10 cellular contexts compared by ENCODE assay signal in the genomic region with DNA sequence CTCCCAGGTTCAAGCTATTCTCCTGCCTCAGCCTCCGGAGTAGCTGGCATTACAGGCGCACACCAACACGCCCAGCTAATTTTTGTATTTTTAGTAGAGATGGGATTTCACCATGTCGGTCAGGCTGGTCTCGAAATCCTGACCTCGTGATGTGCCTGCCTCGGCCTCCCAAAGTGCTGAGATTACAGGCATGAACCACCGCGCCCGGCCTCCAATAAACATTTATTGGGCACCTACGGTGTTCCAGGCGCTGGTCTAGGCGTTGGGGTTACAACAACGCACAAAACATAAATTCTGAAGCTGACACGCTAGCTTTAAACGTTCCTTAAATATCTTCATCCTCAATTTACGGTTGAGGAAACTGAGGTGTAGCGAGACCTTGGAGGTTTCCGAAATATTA. TPM values are rescaled to one million over a fixed set of nuclear protein-coding genes. Genes with fewer than 3 reads are reported as not detected.
DNase-seq lines count a peak whose midpoint lies in the region; ATAC-seq and TF ChIP-seq lines count a peak whose summit lies in the region.
"Not testable (repeated sequence)": the region's sequence is repeated elsewhere in the genome, so short reads cannot be mapped to it uniquely, and the experiment has no call there.
"Had no signal": no experiment of that assay in that cellular context is flagged by ENCODE, and none has a peak within 500 bp of the region (broad histone marks: within the 10 kb centered on the region; RNA-seq: fewer than 3 reads in every experiment).

No MANE protein-coding gene starts in this region.

- H3K4me3 ChIP-seq in BLaER1 (peak overlapping the region; percentile 80), HUES6 (ENCODE audit: low read depth, low read length) (peak overlapping the region; percentile 39), iPS-15b (ENCODE audit: low read depth, low read length) (peak overlapping the region; percentile 12), stomach (peak overlapping the region; percentile 34 to 86 (median 78))
- not testable (repeated sequence) for H3K4me3 ChIP-seq in neural progenitor cell

- H4K20me1 ChIP-seq in BLaER1; neural progenitor cell (ENCODE audit: low read depth): not testable (repeated sequence)

- H3K36me3 Mint-ChIP-seq in T-helper 1 cell treated with Interleukin-12 subunit alpha and Interleukin-12 subunit beta and Interleukin-4 antibody, amounts not matched to agents 30 μg/mL and 1 μg/mL, for 36 hours (ENCODE audit: low read depth); activated naive CD8-positive, alpha-beta T cell treated with anti-CD3 and anti-CD28 coated beads for 36 hours; neural progenitor cell: not testable (repeated sequence)
- peaks cover 44% of the 10 kb centered on the region for H3K36me3 Mint-ChIP-seq in effector memory CD8-positive, alpha-beta T cell (ENCODE audit: insufficient read depth)

- TF ChIP-seq POLR2A in stomach (IDR thresholded peaks at IDR 0.05): not testable (repeated sequence)

- not testable (repeated sequence) for DNase-seq in activated naive CD8-positive, alpha-beta T cell treated with anti-CD3 and anti-CD28 coated beads for 36 hours; effector memory CD8-positive, alpha-beta T cell; neural progenitor cell (ENCODE audit: low spot score); stomach

- intact Hi-C loops in stomach (cut with DNase I; ENCODE audit: low total_unique reads): not testable (repeated sequence)

- 64 to 72% (median 69%) methylated on average over 19 of the region's 19 CpGs for WGBS in stomach, 5 donors

- H3K27ac Mint-ChIP-seq in T-helper 1 cell treated with Interleukin-12 subunit alpha and Interleukin-12 subunit beta and Interleukin-4 antibody, amounts not matched to agents 30 μg/mL and 1 μg/mL, for 36 hours: peak overlapping the region; percentile 80
- H3K27ac Mint-ChIP-seq in activated naive CD8-positive, alpha-beta T cell treated with anti-CD3 and anti-CD28 coated beads for 36 hours: peak overlapping the region; percentile 72
- H3K27ac Mint-ChIP-seq in effector memory CD8-positive, alpha-beta T cell: peak overlapping the region; percentile 99
- H3K27ac Mint-ChIP-seq in neural progenitor cell: not testable (repeated sequence)

- not testable (repeated sequence) for TF ChIP-seq CTCF in neural progenitor cell (IDR thresholded peaks at IDR 0.05); stomach (IDR thresholded peaks at IDR 0.05)

- H3K9me3 ChIP-seq in BLaER1; HUES6 (ENCODE audit: control insufficient read depth, insufficient read depth, low read depth, low read length); iPS-15b (ENCODE audit: control insufficient read depth, insufficient read depth, low read length); neural progenitor cell (ENCODE audit: low read depth); stomach: not testable (repeated sequence)

- H3K27me3 ChIP-seq in BLaER1; HUES6 (ENCODE audit: control insufficient read depth, insufficient read depth, low read length); iPS-15b (ENCODE audit: control insufficient read depth, insufficient read depth, low read length); stomach: not testable (repeated sequence)
- peaks cover 11% of the 10 kb centered on the region for H3K27me3 ChIP-seq in neural progenitor cell

- not testable (repeated sequence) for TF ChIP-seq EP300 in stomach (IDR thresholded peaks at IDR 0.05)

- ATAC-seq in effector memory CD8-positive, alpha-beta T cell (replicated peaks): not testable (repeated sequence)

- H3K36me3 ChIP-seq in BLaER1: peaks cover 10% of the 10 kb centered on the region; the same call in 1 of the 2 replicates
- H3K36me3 ChIP-seq in HUES6 (ENCODE audit: control insufficient read depth, insufficient read depth, low read length); iPS-15b (ENCODE audit: control insufficient read depth, insufficient read depth, low read length); neural progenitor cell: not testable (repeated sequence)
- H3K36me3 ChIP-seq in stomach: peaks cover 0 to 26% (median 14%) of the 10 kb centered on the region in 4 donors

- peak overlapping the region; percentile 54 for H3K4me3 Mint-ChIP-seq in T-helper 1 cell treated with Interleukin-12 subunit alpha and Interleukin-12 subunit beta and Interleukin-4 antibody, amounts not matched to agents 30 μg/mL and 1 μg/mL, for 36 hours
- H3K4me3 Mint-ChIP-seq in activated naive CD8-positive, alpha-beta T cell treated with anti-CD3 and anti-CD28 coated beads for 36 hours: peak overlapping the region; percentile 25
- H3K4me3 Mint-ChIP-seq in effector memory CD8-positive, alpha-beta T cell: peak overlapping the region; percentile 87 to 89
- peak overlapping the region; percentile 75 for H3K4me3 Mint-ChIP-seq in neural progenitor cell

- not testable (repeated sequence) for H2AFZ ChIP-seq in neural progenitor cell (replicated peaks)

- not testable (repeated sequence) for H3K9ac ChIP-seq in BLaER1; iPS-15b (ENCODE audit: low read depth, low read length); neural progenitor cell
- H3K9ac ChIP-seq in HUES6 (ENCODE audit: low read length): peak overlapping the region; percentile 37

- H3K9me3 Mint-ChIP-seq in T-helper 1 cell treated with Interleukin-12 subunit alpha and Interleukin-12 subunit beta and Interleukin-4 antibody, amounts not matched to agents 30 μg/mL and 1 μg/mL, for 36 hours; activated naive CD8-positive, alpha-beta T cell treated with anti-CD3 and anti-CD28 coated beads for 36 hours; effector memory CD8-positive, alpha-beta T cell; neural progenitor cell: not testable (repeated sequence)

- H3K27me3 Mint-ChIP-seq in T-helper 1 cell treated with Interleukin-12 subunit alpha and Interleukin-12 subunit beta and Interleukin-4 antibody, amounts not matched to agents 30 μg/mL and 1 μg/mL, for 36 hours (ENCODE audit: low read depth); activated naive CD8-positive, alpha-beta T cell treated with anti-CD3 and anti-CD28 coated beads for 36 hours; effector memory CD8-positive, alpha-beta T cell: not testable (repeated sequence)
- peaks cover 19% of the 10 kb centered on the region for H3K27me3 Mint-ChIP-seq in neural progenitor cell (ENCODE audit: insufficient read depth, low read depth)

- peaks cover 16% of the 10 kb centered on the region for H3K4me1 Mint-ChIP-seq in T-helper 1 cell treated with Interleukin-12 subunit alpha and Interleukin-12 subunit beta and Interleukin-4 antibody, amounts not matched to agents 30 μg/mL and 1 μg/mL, for 36 hours (ENCODE audit: low read depth)
- peaks cover 11% of the 10 kb centered on the region for H3K4me1 Mint-ChIP-seq in activated naive CD8-positive, alpha-beta T cell treated with anti-CD3 and anti-CD28 coated beads for 36 hours
- peaks cover 7 to 13% of the 10 kb centered on the region in 2 donors for H3K4me1 Mint-ChIP-seq in effector memory CD8-positive, alpha-beta T cell (ENCODE audit: low read depth in 2 of 2)
- not testable (repeated sequence) for H3K4me1 Mint-ChIP-seq in neural progenitor cell

- H3K79me2 ChIP-seq in neural progenitor cell (ENCODE audit: low read depth): not testable (repeated sequence)

- H3K27ac ChIP-seq in BLaER1; HUES6 (ENCODE audit: low read depth, low read length); neural progenitor cell: not testable (repeated sequence)
- H3K27ac ChIP-seq in stomach: peak overlapping the region in 4 of 5 donors; percentile 67 to 100 (median 100)

- H3K4me1 ChIP-seq in BLaER1: peaks cover 15% of the 10 kb centered on the region
- H3K4me1 ChIP-seq in HUES6 (ENCODE audit: control insufficient read depth, insufficient read depth, low read length); iPS-15b (ENCODE audit: control insufficient read depth, insufficient read depth, low read length); neural progenitor cell: not testable (repeated sequence)
- peaks cover 5 to 30% (median 22%) of the 10 kb centered on the region in 4 donors for H3K4me1 ChIP-seq in stomach

- peaks cover 20% of the 10 kb centered on the region for H3F3A ChIP-seq in neural progenitor cell (ENCODE audit: low read depth)

- H3K4me2 ChIP-seq in BLaER1 (peak overlapping the region; percentile 81), neural progenitor cell (peak overlapping the region; percentile 36)

RNA-seq across cellular contexts. Expression of a gene that starts 0.6 kb away (rescaled TPM):
- total RNA-seq in activated naive CD8-positive, alpha-beta T cell treated with anti-CD3 and anti-CD28 coated beads for 36 hours: 10 to 100 TPM; 45.5 to 45.8 TPM
- total RNA-seq in neural progenitor cell (ENCODE audit: low replicate concordance) (0.43 and 5.9 TPM in 2 replicates), stomach (10 to 100 TPM in 2 of 5 donors, 1 to 10 TPM in 2, not detected in 1; 3.2 to 33.5 (median 10.2) TPM)
- 10 to 100 TPM in 2 of 3 donors, 1 to 10 TPM in 1; 9.8 to 27.0 (median 14.9) TPM for polyA plus RNA-seq in stomach

RNA-seq across cellular contexts. Expression of a gene that starts 38.2 kb away (rescaled TPM):
- 10 to 100 TPM; 89.9 to 94.2 TPM for total RNA-seq in activated naive CD8-positive, alpha-beta T cell treated with anti-CD3 and anti-CD28 coated beads for 36 hours
- total RNA-seq in neural progenitor cell (ENCODE audit: low replicate concordance) (57.0 and 97.1 TPM in 2 replicates), stomach (100 to 1,000 TPM in 3 of 5 donors, 10 to 100 TPM in 2; 27.0 to 491 (median 274) TPM)
- 100 to 1,000 TPM in 1 of 3 donors, 10 to 100 TPM in 2; 47.7 to 131 (median 86.6) TPM for polyA plus RNA-seq in stomach

RNA-seq across cellular contexts. Expression of a gene that starts 45.5 kb away (rescaled TPM):
- total RNA-seq in activated naive CD8-positive, alpha-beta T cell treated with anti-CD3 and anti-CD28 coated beads for 36 hours: 10 to 100 TPM; 54.2 to 57.2 TPM
- total RNA-seq in neural progenitor cell (ENCODE audit: low replicate concordance): 12.1 and 27.9 TPM in 2 replicates
- 100 to 1,000 TPM in 2 of 5 donors, 10 to 100 TPM in 3; 39.3 to 152 (median 86.6) TPM for total RNA-seq in stomach
- 10 to 100 TPM; 43.4 to 73.3 (median 60.1) TPM for polyA plus RNA-seq in stomach

RNA-seq across cellular contexts. Expression of a gene that starts 54.8 kb away (rescaled TPM):
- total RNA-seq in activated naive CD8-positive, alpha-beta T cell treated with anti-CD3 and anti-CD28 coated beads for 36 hours: not detected
- total RNA-seq in neural progenitor cell (ENCODE audit: low replicate concordance) (not detected in 2 replicates), stomach (10 to 100 TPM in 1 of 5 donors, not detected in 4; 16.8 TPM)
- 1 to 10 TPM in 1 of 3 donors, under 1 TPM in 1, not detected in 1; 0.75 to 2.5 TPM for polyA plus RNA-seq in stomach
- total RNA-seq: G401, left cardiac atrium had no signal

RNA-seq across cellular contexts. Expression of a gene that starts 58.6 kb away (rescaled TPM):
- total RNA-seq in activated naive CD8-positive, alpha-beta T cell treated with anti-CD3 and anti-CD28 coated beads for 36 hours: not detected
- total RNA-seq in neural progenitor cell (ENCODE audit: low replicate concordance): not detected in 2 replicates
- total RNA-seq in stomach: not detected
- polyA plus RNA-seq in stomach: under 1 TPM in 1 of 3 donors, not detected in 2; 0.33 TPM
- total RNA-seq: G401, left cardiac atrium had no signal

Comparison
In these comparisons a context has a peak if more than half of its experiments do, and no peak if none do; other contexts are left out.
1. H3K4me3 Mint-ChIP-seq: peak in every context shown above with its lines; median percentile 88 in effector memory CD8-positive, alpha-beta T cell; 75 in neural progenitor cell; 54 in T-helper 1 cell treated with Interleukin-12 subunit alpha and Interleukin-12 subunit beta and Interleukin-4 antibody, amounts not matched to agents 30 μg/mL and 1 μg/mL, for 36 hours; 25 in activated naive CD8-positive, alpha-beta T cell treated with anti-CD3 and anti-CD28 coated beads for 36 hours.